ENCODE assay signal across 1 cellular context in the genomic region with DNA sequence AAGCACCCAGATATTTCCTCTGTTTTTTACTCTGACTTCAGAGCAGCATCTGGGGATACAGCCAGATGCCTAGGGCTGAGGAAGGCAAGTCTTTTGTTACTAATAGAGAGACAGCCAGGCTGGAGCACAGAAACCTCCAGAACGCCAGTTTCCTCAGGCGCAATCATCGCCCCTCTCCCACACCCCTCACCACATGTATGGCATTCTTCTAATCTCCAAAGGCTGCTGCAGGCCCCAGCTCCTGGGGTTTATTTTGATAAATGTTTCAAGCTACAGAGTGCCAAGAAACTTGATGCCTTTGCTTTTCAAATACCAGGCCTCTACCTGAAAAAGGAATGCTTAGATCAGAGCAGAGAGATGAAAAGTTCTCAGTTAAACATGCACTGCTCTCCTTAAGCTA.
TF ChIP-seq lines count a peak whose summit lies in the region.

No MANE protein-coding gene starts in this region.

TF ChIP-seq in IMR-90, 13 proteins besides CTCF, POLR2A, EP300 and RAD21 (continued from another document):
- TF ChIP-seq, protein P1, sequence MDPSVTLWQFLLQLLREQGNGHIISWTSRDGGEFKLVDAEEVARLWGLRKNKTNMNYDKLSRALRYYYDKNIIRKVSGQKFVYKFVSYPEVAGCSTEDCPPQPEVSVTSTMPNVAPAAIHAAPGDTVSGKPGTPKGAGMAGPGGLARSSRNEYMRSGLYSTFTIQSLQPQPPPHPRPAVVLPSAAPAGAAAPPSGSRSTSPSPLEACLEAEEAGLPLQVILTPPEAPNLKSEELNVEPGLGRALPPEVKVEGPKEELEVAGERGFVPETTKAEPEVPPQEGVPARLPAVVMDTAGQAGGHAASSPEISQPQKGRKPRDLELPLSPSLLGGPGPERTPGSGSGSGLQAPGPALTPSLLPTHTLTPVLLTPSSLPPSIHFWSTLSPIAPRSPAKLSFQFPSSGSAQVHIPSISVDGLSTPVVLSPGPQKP (IDR thresholded peaks at IDR 0.05; ENCODE audit: borderline replicate concordance, low read depth, low read length), result no peak
- no peak for TF ChIP-seq CEBPB (IDR thresholded peaks at IDR 0.05; ENCODE audit: low read depth, low read length)
- TF ChIP-seq MXI1 (IDR thresholded peaks at IDR 0.05; ENCODE audit: borderline replicate concordance, low read depth, low read length), result no peak
- TF ChIP-seq RCOR1 (IDR thresholded peaks at IDR 0.05; ENCODE audit: insufficient replicate concordance, low read length), result no peak
TF ChIP-seq in IMR-90: peak in this region for 0.
